In genomic region chr4:172989984-172990711, GRCh38 we compare ENCODE assay signal across 11 cellular contexts.
"Had no signal": no experiment of that assay in that cellular context is flagged by ENCODE, and none has a peak within 500 bp of the region (broad histone marks: within the 10 kb centered on the region; RNA-seq: fewer than 3 reads in every experiment).

No MANE protein-coding gene starts in this region.

- H3K4me3 Mint-ChIP-seq: activated naive CD4-positive, alpha-beta T cell treated with anti-CD3 and anti-CD28 coated beads, Interleukin-2, amount 50 U/mL, for 24 hours; brain; neural crest cell had no signal

- H3K9me3 Mint-ChIP-seq: activated naive CD4-positive, alpha-beta T cell treated with anti-CD3 and anti-CD28 coated beads, Interleukin-2, amount 50 U/mL, for 24 hours; activated T-helper 2 cell treated with anti-CD3 and anti-CD28 coated beads, Interferon-gamma antibody, Interleukin-2, Interleukin-4, amounts not matched to agents 10 μg/mL and 5 μg/mL and 100 μg/mL, durations not matched to agents 14 hours and 24 hours and 36 hours had no signal

- H3K27me3 Mint-ChIP-seq: brain had no signal

- H3K4me3 ChIP-seq: skin epidermis, stomach, thoracic aorta had no signal

- ATAC-seq: activated CD4-positive, CD25-positive, alpha-beta regulatory T cell treated with anti-CD3 and anti-CD28 coated beads, Interleukin-2, amount 50 U/mL, for 24 hours; foreskin keratinocyte had no signal

- H3K36me3 ChIP-seq: stomach, thoracic aorta had no signal

- H3K36me3 Mint-ChIP-seq: activated naive CD4-positive, alpha-beta T cell treated with anti-CD3 and anti-CD28 coated beads, Interleukin-2, amount 50 U/mL, for 24 hours had no signal

- H3K4me1 Mint-ChIP-seq: activated naive CD4-positive, alpha-beta T cell treated with anti-CD3 and anti-CD28 coated beads, Interleukin-2, amount 50 U/mL, for 24 hours had no signal

- DNase-seq: amygdala, foreskin keratinocyte, mesenchymal stem cell, stomach had no signal

- H3K27me3 ChIP-seq: foreskin keratinocyte, stomach had no signal

- H3K27ac Mint-ChIP-seq: activated naive CD4-positive, alpha-beta T cell treated with anti-CD3 and anti-CD28 coated beads, Interleukin-2, amount 50 U/mL, for 24 hours; activated T-helper 2 cell treated with anti-CD3 and anti-CD28 coated beads, Interferon-gamma antibody, Interleukin-2, Interleukin-4, amounts not matched to agents 10 μg/mL and 5 μg/mL and 100 μg/mL, durations not matched to agents 14 hours and 24 hours and 36 hours had no signal

- H3K27ac ChIP-seq: foreskin keratinocyte, skin epidermis, stomach, thoracic aorta had no signal
